Comparison of ENCODE assay signal across 13 cellular contexts in the genomic region with DNA sequence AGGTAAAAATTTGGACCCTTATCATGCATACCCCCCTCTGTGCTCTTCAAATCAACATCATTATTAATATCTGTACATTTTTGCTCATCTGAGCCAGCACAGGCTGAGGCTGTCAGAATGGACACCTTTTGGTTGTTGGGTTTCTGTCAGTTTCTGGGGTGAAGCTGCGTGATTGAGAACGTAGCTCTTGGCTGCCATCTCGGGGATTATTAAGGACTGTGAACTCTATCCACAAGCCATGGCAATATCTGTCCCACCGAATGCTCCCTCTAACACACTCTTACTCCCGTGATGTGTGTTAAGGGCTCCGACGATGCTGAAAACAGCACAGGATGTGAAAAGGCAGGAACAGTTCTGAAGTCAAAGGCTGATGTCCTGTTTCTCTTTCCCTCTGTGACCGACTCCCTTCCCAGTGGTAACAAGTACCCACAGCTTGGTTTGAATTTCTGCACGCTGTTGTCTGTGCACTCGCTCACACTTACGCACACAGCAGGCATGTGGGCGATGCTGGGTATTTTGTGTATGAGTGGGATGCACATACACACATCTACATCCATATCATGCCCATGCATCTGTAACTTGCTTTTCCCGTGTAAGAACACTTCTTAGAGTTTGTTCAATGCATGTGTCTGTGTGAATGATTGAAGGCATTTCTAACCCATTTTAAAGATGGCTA.
DNase-seq lines count a peak whose midpoint lies in the region; ATAC-seq and TF ChIP-seq lines count a peak whose summit lies in the region.
"Had no signal": no experiment of that assay in that cellular context is flagged by ENCODE, and none has a peak within 500 bp of the region (broad histone marks: within the 10 kb centered on the region; RNA-seq: fewer than 3 reads in every experiment).

No MANE protein-coding gene starts in this region.

- no peak overlapping the region for H3K4me3 Mint-ChIP-seq in endodermal cell

- H3K36me3 ChIP-seq in endodermal cell (ENCODE audit: control insufficient read depth, insufficient read depth, low read length) (no peaks in the 10 kb centered on the region), gastroesophageal sphincter (no peaks in the 10 kb centered on the region)
- H3K36me3 ChIP-seq: adrenal gland, thoracic aorta had no signal

- peaks cover 3% of the 10 kb centered on the region for H3K36me3 Mint-ChIP-seq in endodermal cell (ENCODE audit: low read depth)

- no peaks in the 10 kb centered on the region for H3K4me1 Mint-ChIP-seq in endodermal cell

- no peak for TF ChIP-seq CTCF in endodermal cell (conservative IDR thresholded peaks at IDR 0.05)
- no peak for TF ChIP-seq CTCF in gastroesophageal sphincter (IDR thresholded peaks at IDR 0.05)

- DNase-seq in SIG-M5 treated with dmso at 0.1 percent for 504 hours (lab: John Stamatoyannopoulos, UW; ENCODE audit: unreplicated experiment) (peak; percentile 2), SIG-M5 (lab: John Stamatoyannopoulos, UW) (no peak), OCI-M1 (lab: John Stamatoyannopoulos, UW) (peak; percentile 22), endodermal cell (peak; percentile 7), DMS53 (lab: John Stamatoyannopoulos, UW) (no peak)
- DNase-seq: activated CD4-positive, alpha-beta T cell treated with anti-CD3 and anti-CD28 coated beads for 48 hours; foreskin melanocyte; Right ventricle myocardium superior had no signal

- WGBS in endodermal cell (ENCODE audit: insufficient coverage in 1 of 2, insufficient read length in 1 of 2), 2 experiments, result 65 to 74% methylated on average over 6 to 10 of the region's 13 CpGs
- 73 to 77% methylated on average over 3 to 12 of the region's 13 CpGs for WGBS in gastroesophageal sphincter (ENCODE audit: low coverage in 1 of 2), 2 donors

- no peak for ATAC-seq in HG02938 (IDR thresholded peaks at IDR 0.05; ENCODE audit: unreplicated experiment)
- no peak for ATAC-seq in gastroesophageal sphincter

- no peak overlapping the region for H3K27ac Mint-ChIP-seq in endodermal cell

- no peaks in the 10 kb centered on the region for H3K27me3 ChIP-seq in endodermal cell (ENCODE audit: control insufficient read depth, insufficient read depth, low read length, poor library complexity, severe bottlenecking)
- peaks cover 43% of the 10 kb centered on the region for H3K27me3 ChIP-seq in gastroesophageal sphincter
- H3K27me3 ChIP-seq: adrenal gland had no signal

- H3K27ac ChIP-seq in endodermal cell (ENCODE audit: low read depth, low read length), result no peak overlapping the region
- H3K27ac ChIP-seq in gastroesophageal sphincter, result no peak overlapping the region
- H3K27ac ChIP-seq: adrenal gland, thoracic aorta had no signal

- H3K9ac ChIP-seq in endodermal cell (ENCODE audit: extremely low read depth, low read length, poor library complexity, severe bottlenecking), result no peak overlapping the region

- peaks cover 95% of the 10 kb centered on the region for H3K9me3 Mint-ChIP-seq in endodermal cell

- in situ Hi-C loops in GM18951 (cut with MboI; ENCODE audit: low sequenced_read_pairs, unreplicated experiment), result loop anchor here (25.0 kb wide), 1 partner anchor 270 kb away; no protein-coding TSS in a partner anchor

- TF ChIP-seq POLR2A in GM18951 (IDR thresholded peaks at IDR 0.05; ENCODE audit: extremely low read depth, insufficient read depth, insufficient read length) (peak; percentile 8), gastroesophageal sphincter (IDR thresholded peaks at IDR 0.05) (no peak)

- no peaks in the 10 kb centered on the region for H3K27me3 Mint-ChIP-seq in endodermal cell (ENCODE audit: insufficient read depth)

- H3K4me1 ChIP-seq in endodermal cell (ENCODE audit: control insufficient read depth, insufficient read depth, low read length), result no peaks in the 10 kb centered on the region
- H3K4me1 ChIP-seq in gastroesophageal sphincter, result no peaks in the 10 kb centered on the region
- H3K4me1 ChIP-seq: adrenal gland had no signal

- no peak overlapping the region for H3K4me3 ChIP-seq in endodermal cell (ENCODE audit: low read length)
- no peak overlapping the region for H3K4me3 ChIP-seq in gastroesophageal sphincter
- H3K4me3 ChIP-seq: adrenal gland, thoracic aorta had no signal

- H3K9me3 ChIP-seq in endodermal cell (ENCODE audit: control insufficient read depth, low read length) (peaks cover 65% of the 10 kb centered on the region), gastroesophageal sphincter (peaks cover 0 to 30% (median 0%) of the 10 kb centered on the region in 3 donors)
- H3K9me3 ChIP-seq: adrenal gland had no signal

- no peak for TF ChIP-seq EP300 in gastroesophageal sphincter (IDR thresholded peaks at IDR 0.05)

Comparison
In these comparisons a context has a peak if more than half of its experiments do, and no peak if none do; other contexts are left out.
1. DNase-seq: peak in SIG-M5 treated with dmso at 0.1 percent for 504 hours (single experiment), OCI-M1 (single experiment) and endodermal cell (single experiment); none in SIG-M5 (single experiment) and DMS53 (single experiment).